In genomic region chr2:205637779-205638503, GRCh38 we compare ENCODE assay signal across 18 cellular contexts. TPM values are rescaled to one million over a fixed set of nuclear protein-coding genes. Genes with fewer than 3 reads are reported as not detected.
"Had no signal": no experiment of that assay in that cellular context is flagged by ENCODE, and none has a peak within 500 bp of the region (broad histone marks: within the 10 kb centered on the region; RNA-seq: fewer than 3 reads in every experiment).

No MANE protein-coding gene starts in this region.

- H3K27me3 Mint-ChIP-seq: activated CD4-positive, alpha-beta memory T cell treated with anti-CD3 and anti-CD28 coated beads, Interleukin-2, amount 10 ng/mL, durations not matched to agents 7 days and 5 days had no signal

- H3K4me1 Mint-ChIP-seq: immature natural killer cell had no signal

- DNase-seq: activated CD4-positive, alpha-beta memory T cell treated with anti-CD3 and anti-CD28 coated beads, Interleukin-2, amount 10 ng/mL, durations not matched to agents 7 days and 5 days; activated naive CD8-positive, alpha-beta T cell treated with anti-CD3 and anti-CD28 coated beads, Interleukin-2, amount 50 U/mL, for 24 hours; erythroblast; immature natural killer cell; left cardiac atrium; naive thymus-derived CD8-positive, alpha-beta T cell; occipital lobe; psoas muscle; SHP77 treated with DMSO at 0.1 percent for 48 hours; stimulated activated CD4-positive, alpha-beta T cell treated with anti-CD3 and anti-CD28 coated beads, Interleukin-12 subunit alpha, Interleukin-12 subunit beta, amount 100 ng/mL, for 4 hours; stimulated activated CD4-positive, alpha-beta T cell treated with anti-CD3 and anti-CD28 coated beads, Interleukin-2, amount 100 ng/mL, for 48 hours; stimulated activated CD8-positive, alpha-beta memory T cell treated with anti-CD3 and anti-CD28 coated beads, Interleukin-4, amount 100 ng/mL, for 48 hours; T-helper 17 cell had no signal

- H3K27ac ChIP-seq: ascending aorta, cardiac muscle cell, psoas muscle had no signal

- ATAC-seq: activated CD4-positive, CD25-positive, alpha-beta regulatory T cell treated with anti-CD3 and anti-CD28 coated beads, Interleukin-2, amount 50 U/mL, for 24 hours; activated naive CD8-positive, alpha-beta T cell treated with anti-CD3 and anti-CD28 coated beads, Interleukin-2, amount 50 U/mL, for 24 hours; left cardiac atrium; naive thymus-derived CD8-positive, alpha-beta T cell; psoas muscle; T-helper 17 cell had no signal

- H3K36me3 Mint-ChIP-seq: immature natural killer cell; naive thymus-derived CD8-positive, alpha-beta T cell had no signal

- H3K9me3 Mint-ChIP-seq: activated CD4-positive, alpha-beta memory T cell treated with anti-CD3 and anti-CD28 coated beads, Interleukin-2, amount 10 ng/mL, durations not matched to agents 7 days and 5 days; activated naive CD8-positive, alpha-beta T cell treated with anti-CD3 and anti-CD28 coated beads, Interleukin-2, amount 50 U/mL, for 24 hours had no signal

- H3K9me3 ChIP-seq: psoas muscle had no signal

- H3K36me3 ChIP-seq: ascending aorta, cardiac muscle cell had no signal

- H3K4me1 ChIP-seq: ascending aorta, psoas muscle had no signal

- H3K4me3 Mint-ChIP-seq: activated CD4-positive, alpha-beta memory T cell treated with anti-CD3 and anti-CD28 coated beads, Interleukin-2, amount 10 ng/mL, durations not matched to agents 7 days and 5 days; activated naive CD8-positive, alpha-beta T cell treated with anti-CD3 and anti-CD28 coated beads, Interleukin-2, amount 50 U/mL, for 24 hours; immature natural killer cell; naive thymus-derived CD8-positive, alpha-beta T cell; T-helper 17 cell had no signal

- H3K27me3 ChIP-seq: ascending aorta, cardiac muscle cell had no signal

- H3K4me3 ChIP-seq: ascending aorta, cardiac muscle cell, lung, psoas muscle had no signal

- FAIRE-seq: colon had no signal

- H3K27ac Mint-ChIP-seq: activated CD4-positive, alpha-beta memory T cell treated with anti-CD3 and anti-CD28 coated beads, Interleukin-2, amount 10 ng/mL, durations not matched to agents 7 days and 5 days; activated naive CD8-positive, alpha-beta T cell treated with anti-CD3 and anti-CD28 coated beads, Interleukin-2, amount 50 U/mL, for 24 hours; immature natural killer cell; T-helper 17 cell had no signal

RNA-seq across cellular contexts. Expression of gene NRP2, which starts 44.4 kb away (rescaled TPM):
- polyA plus RNA-seq: immature natural killer cell; naive thymus-derived CD8-positive, alpha-beta T cell had no signal
